ENCODE assay signal across 19 cellular contexts in the genomic region with DNA sequence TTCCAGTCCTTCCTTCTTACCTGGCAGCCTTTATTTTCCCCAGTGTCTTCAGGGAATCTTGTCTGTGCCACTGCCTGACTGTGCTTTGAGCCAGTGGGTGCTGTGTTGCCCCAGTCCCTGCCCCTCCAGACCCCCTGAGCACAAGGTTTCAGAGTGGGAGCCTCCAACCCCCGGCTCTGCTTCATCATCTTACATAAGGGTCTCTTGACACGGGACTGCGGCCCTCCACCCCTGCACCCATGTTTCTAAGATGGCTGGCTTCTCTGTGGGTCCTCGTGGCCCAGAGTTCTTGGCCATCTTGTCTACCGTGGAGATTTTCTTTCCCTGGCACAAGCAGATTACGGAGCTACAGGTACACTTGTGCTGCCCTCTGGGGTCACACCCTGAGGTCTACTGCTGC.
"Had no signal": no experiment of that assay in that cellular context is flagged by ENCODE, and none has a peak within 500 bp of the region (broad histone marks: within the 10 kb centered on the region; RNA-seq: fewer than 3 reads in every experiment).

No MANE protein-coding gene starts in this region.

- H3K36me3 ChIP-seq: thoracic aorta, upper lobe of left lung had no signal

- ATAC-seq: activated naive CD8-positive, alpha-beta T cell treated with anti-CD3 and anti-CD28 coated beads, Interleukin-2, amount 50 U/mL, for 24 hours had no signal

- H3K4me3 Mint-ChIP-seq: activated CD4-positive, alpha-beta memory T cell treated with anti-CD3 and anti-CD28 coated beads for 36 hours; activated naive CD4-positive, alpha-beta T cell treated with anti-CD3 and anti-CD28 coated beads, Interleukin-2, amount 10 ng/mL, durations not matched to agents 7 days and 5 days; activated naive CD8-positive, alpha-beta T cell treated with anti-CD3 and anti-CD28 coated beads, Interleukin-2, amount 50 U/mL, for 24 hours; dendritic cell treated with granulocyte-macrophage colony-stimulating factor and Interleukin-4, amounts not matched to agents 40 ng/mL and 50 ng/mL, for 4 days; immature natural killer cell; nephron had no signal

- H3K4me1 ChIP-seq: upper lobe of left lung had no signal

- H3K4me3 ChIP-seq: hepatocyte, thoracic aorta, upper lobe of left lung had no signal

- DNase-seq: activated CD4-positive, alpha-beta memory T cell treated with anti-CD3 and anti-CD28 coated beads for 36 hours; activated CD4-positive, alpha-beta T cell treated with anti-CD3 and anti-CD28 coated beads for 48 hours; activated naive CD4-positive, alpha-beta T cell treated with anti-CD3 and anti-CD28 coated beads, Interleukin-2, amount 10 ng/mL, durations not matched to agents 7 days and 5 days; activated naive CD8-positive, alpha-beta T cell treated with anti-CD3 and anti-CD28 coated beads, Interleukin-2, amount 50 U/mL, for 24 hours; effector CD4-positive, alpha-beta T cell; foreskin fibroblast; immature natural killer cell; kidney glomerular epithelial cell; midbrain; occipital lobe; stimulated activated CD4-positive, alpha-beta T cell treated with anti-CD3 and anti-CD28 coated beads, Interleukin-4, amount 100 ng/mL, for 1 hour; stimulated activated naive CD4-positive, alpha-beta T cell; T-helper 2 cell had no signal

- H3K4me1 Mint-ChIP-seq: activated naive CD4-positive, alpha-beta T cell treated with anti-CD3 and anti-CD28 coated beads, Interleukin-2, amount 10 ng/mL, durations not matched to agents 7 days and 5 days; activated naive CD8-positive, alpha-beta T cell treated with anti-CD3 and anti-CD28 coated beads, Interleukin-2, amount 50 U/mL, for 24 hours; immature natural killer cell; nephron had no signal

- H3K27ac ChIP-seq: hepatocyte, thoracic aorta, upper lobe of left lung had no signal

- H3K27ac Mint-ChIP-seq: activated CD4-positive, alpha-beta memory T cell treated with anti-CD3 and anti-CD28 coated beads for 36 hours; activated naive CD4-positive, alpha-beta T cell treated with anti-CD3 and anti-CD28 coated beads, Interleukin-2, amount 10 ng/mL, durations not matched to agents 7 days and 5 days; activated naive CD8-positive, alpha-beta T cell treated with anti-CD3 and anti-CD28 coated beads, Interleukin-2, amount 50 U/mL, for 24 hours; dendritic cell treated with granulocyte-macrophage colony-stimulating factor and Interleukin-4, amounts not matched to agents 40 ng/mL and 50 ng/mL, for 4 days; immature natural killer cell; nephron had no signal

- FAIRE-seq: endometrium had no signal

- H3K36me3 Mint-ChIP-seq: activated CD4-positive, alpha-beta memory T cell treated with anti-CD3 and anti-CD28 coated beads for 36 hours; activated naive CD4-positive, alpha-beta T cell treated with anti-CD3 and anti-CD28 coated beads, Interleukin-2, amount 10 ng/mL, durations not matched to agents 7 days and 5 days; immature natural killer cell had no signal

- H3K9me3 Mint-ChIP-seq: activated CD4-positive, alpha-beta memory T cell treated with anti-CD3 and anti-CD28 coated beads for 36 hours; activated naive CD4-positive, alpha-beta T cell treated with anti-CD3 and anti-CD28 coated beads, Interleukin-2, amount 10 ng/mL, durations not matched to agents 7 days and 5 days; activated naive CD8-positive, alpha-beta T cell treated with anti-CD3 and anti-CD28 coated beads, Interleukin-2, amount 50 U/mL, for 24 hours; dendritic cell treated with granulocyte-macrophage colony-stimulating factor and Interleukin-4, amounts not matched to agents 40 ng/mL and 50 ng/mL, for 4 days; nephron had no signal

- H3K9me3 ChIP-seq: thoracic aorta, upper lobe of left lung had no signal
